Comparison of ENCODE assay signal across 8 cellular contexts in genomic region chr12:53727310-53728041, GRCh38. TPM values are rescaled to one million over a fixed set of nuclear protein-coding genes. Genes with fewer than 3 reads are reported as not detected.
DNase-seq lines count a peak whose midpoint lies in the region; ATAC-seq and TF ChIP-seq lines count a peak whose summit lies in the region.

CALCOCO1 (minus strand) TSS chr12:53727452; CDS start chr12:53725242, 2,210 bp downstream.

- H3K36me3 ChIP-seq in heart right ventricle: peaks cover 0 to 29% (median 20%) of the 10 kb centered on the region in 9 donors
- peaks cover 18 to 26% (median 21%) of the 10 kb centered on the region in 4 donors for H3K36me3 ChIP-seq in upper lobe of left lung

- DNase-seq in GM13977 (ENCODE audit: low spot score): peak; percentile 95
- peak; percentile 97 for DNase-seq in NCI-H1694 (lab: John Stamatoyannopoulos, UW)
- peak; percentile 98 for DNase-seq in amniotic stem cell (lab: John Stamatoyannopoulos, UW)
- peak; percentile 96 to 98 for DNase-seq in heart right ventricle
- peak; percentile 96 to 100 (median 98) for DNase-seq in posterior cingulate gyrus
- peak; percentile 96 to 99 for DNase-seq in upper lobe of left lung

- H3K27me3 ChIP-seq in heart right ventricle (no peaks in the 10 kb centered on the region), upper lobe of left lung (no peaks in the 10 kb centered on the region)

- intact Hi-C loops in heart right ventricle (cut with DNase I): no loop called here
- intact Hi-C loops in posterior cingulate gyrus (cut with DNase I): loop anchor here (1.0 kb wide), 1 partner anchor 464 kb away; no protein-coding TSS in a partner anchor

- peaks cover 28% of the 10 kb centered on the region for H3K4me1 Mint-ChIP-seq in T-helper 1 cell treated with Interleukin-12 subunit alpha and Interleukin-12 subunit beta and Interleukin-4 antibody, amounts not matched to agents 30 μg/mL and 1 μg/mL, for 36 hours (ENCODE audit: low read depth)

- 0% methylated on average over 38 of the region's 38 CpGs for WGBS in heart right ventricle, 2 donors
- WGBS in upper lobe of left lung, 2 donors: 1% methylated on average over 31 to 34 of the region's 38 CpGs

- peak in 3 of 4 donors; percentile 10 to 82 (median 75) for TF ChIP-seq POLR2A in upper lobe of left lung (IDR thresholded peaks at IDR 0.05)

- H3K9me3 Mint-ChIP-seq in T-helper 1 cell treated with Interleukin-12 subunit alpha and Interleukin-12 subunit beta and Interleukin-4 antibody, amounts not matched to agents 30 μg/mL and 1 μg/mL, for 36 hours: no peaks in the 10 kb centered on the region

- peaks cover 10% of the 10 kb centered on the region for H3K27me3 Mint-ChIP-seq in T-helper 1 cell treated with Interleukin-12 subunit alpha and Interleukin-12 subunit beta and Interleukin-4 antibody, amounts not matched to agents 30 μg/mL and 1 μg/mL, for 36 hours (ENCODE audit: low read depth)

- ATAC-seq in HG02884 (IDR thresholded peaks at IDR 0.05; ENCODE audit: unreplicated experiment) (peak; percentile 97), heart right ventricle (peak; percentile 99 to 100 (median 99)), upper lobe of left lung (ENCODE audit: low FRiP score in 2 of 2) (peak; percentile 99 to 100)

- H3K36me3 Mint-ChIP-seq in T-helper 1 cell treated with Interleukin-12 subunit alpha and Interleukin-12 subunit beta and Interleukin-4 antibody, amounts not matched to agents 30 μg/mL and 1 μg/mL, for 36 hours (ENCODE audit: low read depth): peaks cover 15% of the 10 kb centered on the region

- TF ChIP-seq CTCF in GM13977 (IDR thresholded peaks at IDR 0.05; ENCODE audit: extremely low read depth, insufficient read depth, missing control alignments) (no peak), heart right ventricle (IDR thresholded peaks at IDR 0.05) (no peak), upper lobe of left lung (IDR thresholded peaks at IDR 0.05) (peak in 1 of 6 experiments; percentile 11)

- peak within 1 kb of the TSS; percentile 65 to 91 (median 80) for H3K27ac ChIP-seq in heart right ventricle
- H3K27ac ChIP-seq in upper lobe of left lung: peak within 1 kb of the TSS; percentile 67 to 86 (median 80)

- H3K9me3 ChIP-seq in heart right ventricle: no peaks in the 10 kb centered on the region
- no peaks in the 10 kb centered on the region for H3K9me3 ChIP-seq in upper lobe of left lung

- H3K27ac Mint-ChIP-seq in T-helper 1 cell treated with Interleukin-12 subunit alpha and Interleukin-12 subunit beta and Interleukin-4 antibody, amounts not matched to agents 30 μg/mL and 1 μg/mL, for 36 hours: peak within 1 kb of the TSS; percentile 94

- H3K4me3 ChIP-seq in heart right ventricle: peak within 1 kb of the TSS; percentile 34 to 96 (median 78)
- H3K4me3 ChIP-seq in upper lobe of left lung: peak within 1 kb of the TSS; percentile 68 to 84 (median 73)

- no peak for TF ChIP-seq EP300 in upper lobe of left lung (IDR thresholded peaks at IDR 0.05)

- in situ Hi-C loops in GM13977 (cut with MboI; ENCODE audit: low pct_unique_long_range_greater_than_20kb, low sequenced_read_pairs, unreplicated experiment): no loop called here

- peaks cover 2 to 33% (median 22%) of the 10 kb centered on the region in 9 donors for H3K4me1 ChIP-seq in heart right ventricle
- peaks cover 16 to 30% (median 25%) of the 10 kb centered on the region in 4 donors for H3K4me1 ChIP-seq in upper lobe of left lung

- peak within 1 kb of the TSS; percentile 98 for H3K4me3 Mint-ChIP-seq in T-helper 1 cell treated with Interleukin-12 subunit alpha and Interleukin-12 subunit beta and Interleukin-4 antibody, amounts not matched to agents 30 μg/mL and 1 μg/mL, for 36 hours

RNA-seq across cellular contexts. Expression of gene CALCOCO1, which starts in this region (rescaled TPM):
- total RNA-seq in heart right ventricle (100 to 1,000 TPM; 183 to 264 (median 199) TPM), upper lobe of left lung (100 to 1,000 TPM; 147 to 605 (median 204) TPM)
- 100 to 1,000 TPM; 105 to 128 TPM for polyA plus RNA-seq in heart right ventricle

Comparison
In these comparisons a context has a peak if more than half of its experiments do, and no peak if none do; other contexts are left out.
1. Peak in every context shown above with its lines: DNase-seq, ATAC-seq, H3K4me3 ChIP-seq and H3K27ac ChIP-seq.